1 cellular context compared by ENCODE assay signal in genomic region chr2:177983183-177983788, GRCh38.
TF ChIP-seq lines count a peak whose summit lies in the region.

No MANE protein-coding gene starts in this region.

TF ChIP-seq in H1, 55 proteins besides CTCF, POLR2A, EP300 and RAD21 (continued from another document):
- TF ChIP-seq SRF (IDR thresholded peaks at IDR 0.05; ENCODE audit: low read depth, low read length) = no peak
